Comparison of ENCODE assay signal across 28 cellular contexts in genomic region chr9:135794361-135794885, GRCh38.
"Had no signal": no experiment of that assay in that cellular context is flagged by ENCODE, and none has a peak within 500 bp of the region (broad histone marks: within the 10 kb centered on the region; RNA-seq: fewer than 3 reads in every experiment).

No MANE protein-coding gene starts in this region.

- H3K27me3 ChIP-seq: pancreas, right atrium auricular region, right lobe of liver, sigmoid colon, thyroid gland, tibial nerve, upper lobe of left lung, vagina had no signal

- H3K4me3 Mint-ChIP-seq: naive B cell; naive thymus-derived CD8-positive, alpha-beta T cell; natural killer cell treated with Interleukin-12 subunit alpha and Interleukin-12 subunit beta and Interleukin-15 and Interleukin-18, amount 100 ng/mL, for 72 hours; nephron progenitor cell; neural crest cell; stimulated activated effector memory CD8-positive, alpha-beta T cell treated with anti-CD3 and anti-CD28 coated beads, Interleukin-12 subunit alpha, Interleukin-12 subunit beta, amount 100 ng/mL, for 72 hours; stimulated activated naive B cell treated with anti-CD40 and anti-IgM and Interleukin-4, amounts not matched to agents 10 μg/mL and 1 μg/mL and 100 μg/mL, for 72 hours; stimulated activated naive CD8-positive, alpha-beta T cell treated with anti-CD3 and anti-CD28 coated beads, Interleukin-15, Interleukin-2, amounts not matched to agents 100 ng/mL and 50 ng/mL, for 24 hours had no signal

- H3K9me3 Mint-ChIP-seq: naive B cell; naive thymus-derived CD8-positive, alpha-beta T cell; natural killer cell treated with Interleukin-12 subunit alpha and Interleukin-12 subunit beta and Interleukin-15 and Interleukin-18, amount 100 ng/mL, for 72 hours; nephron progenitor cell; neural crest cell; stimulated activated effector memory CD8-positive, alpha-beta T cell treated with anti-CD3 and anti-CD28 coated beads, Interleukin-12 subunit alpha, Interleukin-12 subunit beta, amount 100 ng/mL, for 72 hours; stimulated activated naive B cell treated with anti-CD40 and anti-IgM and Interleukin-4, amounts not matched to agents 10 μg/mL and 1 μg/mL and 100 μg/mL, for 72 hours; stimulated activated naive CD8-positive, alpha-beta T cell treated with anti-CD3 and anti-CD28 coated beads, Interleukin-15, Interleukin-2, amounts not matched to agents 100 ng/mL and 50 ng/mL, for 24 hours had no signal

- H3K4me1 Mint-ChIP-seq: stimulated activated naive B cell treated with anti-CD40 and anti-IgM and Interleukin-4, amounts not matched to agents 10 μg/mL and 1 μg/mL and 100 μg/mL, for 72 hours had no signal

- H3K27ac Mint-ChIP-seq: natural killer cell treated with Interleukin-12 subunit alpha and Interleukin-12 subunit beta and Interleukin-15 and Interleukin-18, amount 100 ng/mL, for 72 hours; nephron progenitor cell; stimulated activated effector memory CD8-positive, alpha-beta T cell treated with anti-CD3 and anti-CD28 coated beads, Interleukin-12 subunit alpha, Interleukin-12 subunit beta, amount 100 ng/mL, for 72 hours; stimulated activated naive B cell treated with anti-CD40 and anti-IgM and Interleukin-4, amounts not matched to agents 10 μg/mL and 1 μg/mL and 100 μg/mL, for 72 hours; stimulated activated naive CD8-positive, alpha-beta T cell treated with anti-CD3 and anti-CD28 coated beads, Interleukin-15, Interleukin-2, amounts not matched to agents 100 ng/mL and 50 ng/mL, for 24 hours had no signal

- DNase-seq: naive B cell; naive thymus-derived CD8-positive, alpha-beta T cell; nephron progenitor cell; occipital lobe; retina; right lobe of liver; sigmoid colon; small intestine; stimulated activated CD4-positive, alpha-beta T cell treated with anti-CD3 and anti-CD28 coated beads, Interleukin-15, amount 100 ng/mL, for 24 hours; stimulated activated CD4-positive, alpha-beta T cell treated with anti-CD3 and anti-CD28 coated beads, Interleukin-2, amount 100 ng/mL, for 24 hours; stimulated activated CD4-positive, alpha-beta T cell treated with anti-CD3 and anti-CD28 coated beads, Interleukin-2, amount 100 ng/mL, for 48 hours; stimulated activated CD4-positive, alpha-beta T cell treated with anti-CD3 and anti-CD28 coated beads, Interleukin-4, amount 100 ng/mL, for 24 hours; stimulated activated naive B cell treated with anti-CD40 and anti-IgM and Interleukin-4, amounts not matched to agents 10 μg/mL and 1 μg/mL and 100 μg/mL, for 72 hours; stimulated activated naive CD4-positive, alpha-beta T cell treated with Interleukin-2 at 50 U/mL for 16 hours; stomach; thyroid gland; trophoblast cell had no signal

- H3K27ac ChIP-seq: pancreas, prostate gland, right atrium auricular region, right lobe of liver, sigmoid colon, stomach, thoracic aorta, thyroid gland, tibial nerve, upper lobe of left lung, vagina had no signal

- H3K27me3 Mint-ChIP-seq: stimulated activated naive CD8-positive, alpha-beta T cell treated with anti-CD3 and anti-CD28 coated beads, Interleukin-15, Interleukin-2, amounts not matched to agents 100 ng/mL and 50 ng/mL, for 24 hours had no signal

- H3K9me3 ChIP-seq: pancreas, prostate gland, right atrium auricular region, right lobe of liver, sigmoid colon, stomach, thoracic aorta, thyroid gland, tibial nerve, upper lobe of left lung, vagina had no signal

- H3K36me3 Mint-ChIP-seq: naive B cell; naive thymus-derived CD8-positive, alpha-beta T cell; natural killer cell treated with Interleukin-12 subunit alpha and Interleukin-12 subunit beta and Interleukin-15 and Interleukin-18, amount 100 ng/mL, for 72 hours; stimulated activated effector memory CD8-positive, alpha-beta T cell treated with anti-CD3 and anti-CD28 coated beads, Interleukin-12 subunit alpha, Interleukin-12 subunit beta, amount 100 ng/mL, for 72 hours; stimulated activated naive B cell treated with anti-CD40 and anti-IgM and Interleukin-4, amounts not matched to agents 10 μg/mL and 1 μg/mL and 100 μg/mL, for 72 hours had no signal

- ATAC-seq: naive thymus-derived CD8-positive, alpha-beta T cell; natural killer cell treated with Interleukin-12 subunit alpha and Interleukin-12 subunit beta and Interleukin-15 and Interleukin-18, amount 100 ng/mL, for 72 hours; pancreas; right lobe of liver; stimulated activated effector memory CD8-positive, alpha-beta T cell treated with anti-CD3 and anti-CD28 coated beads, Interleukin-12 subunit alpha, Interleukin-12 subunit beta, amount 100 ng/mL, for 72 hours; stimulated activated naive B cell treated with anti-CD40 and anti-IgM and Interleukin-4, amounts not matched to agents 10 μg/mL and 1 μg/mL and 100 μg/mL, for 72 hours had no signal

- H3K4me3 ChIP-seq: pancreas, prostate gland, right atrium auricular region, right lobe of liver, sigmoid colon, stomach, thoracic aorta, thyroid gland, tibial nerve, upper lobe of left lung, vagina had no signal

- H3K4me1 ChIP-seq: pancreas, prostate gland, right lobe of liver, sigmoid colon, stomach, thyroid gland had no signal

- H3K36me3 ChIP-seq: pancreas, prostate gland, right atrium auricular region, right lobe of liver, sigmoid colon, stomach, thoracic aorta, thyroid gland, tibial nerve, upper lobe of left lung, vagina had no signal
